24 cellular contexts compared by ENCODE assay signal in the genomic region with DNA sequence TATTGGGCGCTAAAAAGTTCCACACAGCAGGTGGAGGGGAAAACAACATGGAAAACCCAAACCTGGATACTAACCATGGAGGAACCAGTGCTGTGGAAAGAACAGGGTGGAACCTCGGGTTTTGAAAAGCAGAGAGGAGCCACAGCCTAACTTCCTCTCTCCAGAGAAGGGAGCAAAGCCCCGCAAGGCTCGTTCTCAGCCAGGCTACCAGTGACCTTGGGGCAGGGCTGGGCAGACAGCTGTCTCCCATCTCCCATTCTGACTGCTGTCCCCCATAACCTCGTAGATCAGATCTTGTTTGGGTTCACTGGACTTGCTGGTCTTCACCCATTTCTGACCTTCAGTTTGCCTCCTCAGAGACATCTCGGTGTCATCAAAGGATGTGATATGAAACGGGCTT. TPM values are rescaled to one million over a fixed set of nuclear protein-coding genes. Genes with fewer than 3 reads are reported as not detected.
DNase-seq lines count a peak whose midpoint lies in the region; TF ChIP-seq lines count a peak whose summit lies in the region.
"Had no signal": no experiment of that assay in that cellular context is flagged by ENCODE, and none has a peak within 500 bp of the region (broad histone marks: within the 10 kb centered on the region; RNA-seq: fewer than 3 reads in every experiment).

No MANE protein-coding gene starts in this region.

- H3K27ac ChIP-seq in HEK293 (ENCODE audit: extremely low read depth, low read depth, low read length) = no peak overlapping the region
- H3K27ac ChIP-seq in coronary artery = no peak overlapping the region
- H3K27ac ChIP-seq in substantia nigra (ENCODE audit: low read depth, low read length, poor library complexity, severe bottlenecking) = peak overlapping the region; percentile 22
- no peak overlapping the region for H3K27ac ChIP-seq in RWPE1
- H3K27ac ChIP-seq: BLaER1 had no signal

- no peaks in the 10 kb centered on the region for H3K27me3 Mint-ChIP-seq in glutamatergic neuron (ENCODE audit: unreplicated experiment)
- H3K27me3 Mint-ChIP-seq: CD4-positive, CD25-positive, alpha-beta regulatory T cell had no signal

- no peaks in the 10 kb centered on the region for H3K9me3 ChIP-seq in HEK293 (ENCODE audit: control insufficient read depth, insufficient read depth, low read depth, low read length)
- H3K9me3 ChIP-seq: BE2C had no signal

- no peak overlapping the region for H3K4me3 ChIP-seq in HEK293 (ENCODE audit: low read depth, low read length)
- H3K4me3 ChIP-seq in coronary artery = no peak overlapping the region
- H3K4me3 ChIP-seq: BLaER1, GM12878 had no signal

- peaks cover 5% of the 10 kb centered on the region for H3K36me3 Mint-ChIP-seq in glutamatergic neuron (ENCODE audit: unreplicated experiment)
- H3K36me3 Mint-ChIP-seq: CD14-positive monocyte; CD4-positive, alpha-beta memory T cell; CD4-positive, CD25-positive, alpha-beta regulatory T cell; CD8-positive, alpha-beta memory T cell had no signal

- CTCF ChIA-PET in HEK293 (lab: Yijun Ruan, JAX) = interaction anchor here (1.4 kb wide), 1 partner anchor 38 kb away, joined by 3 read pairs; no protein-coding TSS in a partner anchor
- CTCF ChIA-PET in RWPE1 (lab: Yijun Ruan, JAX) = no interaction called here

- H3K9me3 Mint-ChIP-seq in glutamatergic neuron (ENCODE audit: unreplicated experiment) = peaks cover 4% of the 10 kb centered on the region

- no peak for TF ChIP-seq CTCF in HEK293 (tag by site-specific recombination; IDR thresholded peaks at IDR 0.05)
- TF ChIP-seq CTCF in coronary artery (IDR thresholded peaks at IDR 0.05) = no peak
- no peak for TF ChIP-seq CTCF in glutamatergic neuron (IDR thresholded peaks at IDR 0.05; ENCODE audit: partially characterized antibody, unreplicated experiment)
- no peak for TF ChIP-seq CTCF in RWPE1 (conservative IDR thresholded peaks at IDR 0.05; ENCODE audit: low read depth)

- no peak overlapping the region for H3K27ac Mint-ChIP-seq in glutamatergic neuron (ENCODE audit: unreplicated experiment)
- H3K27ac Mint-ChIP-seq: CD14-positive monocyte; CD4-positive, alpha-beta memory T cell; CD4-positive, CD25-positive, alpha-beta regulatory T cell had no signal

- POLR2A ChIA-PET in HEK293 (lab: Yijun Ruan, JAX) = no interaction called here
- POLR2A ChIA-PET in RWPE1 (lab: Yijun Ruan, JAX; ENCODE audit: low non-redundant PET) = no interaction called here

- no peaks in the 10 kb centered on the region for H3K36me3 ChIP-seq in HEK293 (ENCODE audit: control insufficient read depth in 2 of 2, insufficient read depth in 1 of 2, low read length in 2 of 2)
- H3K36me3 ChIP-seq: BE2C, BLaER1 had no signal

- H3K4me3 Mint-ChIP-seq in glutamatergic neuron (ENCODE audit: unreplicated experiment) = no peak overlapping the region
- H3K4me3 Mint-ChIP-seq: CD14-positive monocyte; CD4-positive, alpha-beta memory T cell; CD4-positive, CD25-positive, alpha-beta regulatory T cell; CD8-positive, alpha-beta memory T cell had no signal

- H3K4me1 ChIP-seq in HEK293 (ENCODE audit: control insufficient read depth, insufficient read depth, low read length) = no peaks in the 10 kb centered on the region
- H3K4me1 ChIP-seq: BLaER1 had no signal

- H3K4me1 Mint-ChIP-seq in glutamatergic neuron (ENCODE audit: low read depth, unreplicated experiment) = no peaks in the 10 kb centered on the region
- H3K4me1 Mint-ChIP-seq: CD14-positive monocyte; CD4-positive, alpha-beta memory T cell; CD4-positive, CD25-positive, alpha-beta regulatory T cell; CD8-positive, alpha-beta memory T cell had no signal

- DNase-seq in coronary artery (ENCODE audit: low spot score) (peak; percentile 43), mesenteric fat pad (ENCODE audit: low spot score) (peak; percentile 85), substantia nigra (lab: John Stamatoyannopoulos, UW) (no peak), dermis blood vessel endothelial cell (no peak), glutamatergic neuron (no peak), RWPE1 (ENCODE audit: low spot score) (no peak), HCEC 1CT (no peak)
- DNase-seq: 8988T; ACHN; BE2C; C1 segment of cervical spinal cord; CD4-positive, alpha-beta memory T cell; CD4-positive, CD25-positive, alpha-beta regulatory T cell; CD8-positive, alpha-beta memory T cell; DMS 273 treated with DMSO at 0.1 percent for 48 hours; DMS153; DMS53; DND-41; EL; GDM1 had no signal

TF ChIP-seq in HEK293, 187 proteins besides CTCF, POLR2A, EP300 and RAD21:
- TF ChIP-seq ZNF677 (tag by site-specific recombination; IDR thresholded peaks at IDR 0.05) = peak; percentile 75
- TF ChIP-seq, protein P1, sequence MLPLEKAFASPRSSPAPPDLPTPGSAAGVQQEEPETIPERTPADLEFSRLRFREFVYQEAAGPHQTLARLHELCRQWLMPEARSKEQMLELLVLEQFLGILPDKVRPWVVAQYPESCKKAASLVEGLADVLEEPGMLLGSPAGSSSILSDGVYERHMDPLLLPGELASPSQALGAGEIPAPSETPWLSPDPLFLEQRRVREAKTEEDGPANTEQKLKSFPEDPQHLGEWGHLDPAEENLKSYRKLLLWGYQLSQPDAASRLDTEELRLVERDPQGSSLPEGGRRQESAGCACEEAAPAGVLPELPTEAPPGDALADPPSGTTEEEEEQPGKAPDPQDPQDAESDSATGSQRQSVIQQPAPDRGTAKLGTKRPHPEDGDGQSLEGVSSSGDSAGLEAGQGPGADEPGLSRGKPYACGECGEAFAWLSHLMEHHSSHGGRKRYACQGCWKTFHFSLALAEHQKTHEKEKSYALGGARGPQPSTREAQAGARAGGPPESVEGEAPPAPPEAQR (tag by site-specific recombination; IDR thresholded peaks at IDR 0.05) = no peak
- TF ChIP-seq OSR2 (tag by site-specific recombination; IDR thresholded peaks at IDR 0.05) = no peak

RNA-seq across cellular contexts. Expression of gene FGFR2, which starts 47.5 kb away (rescaled TPM):
- 1.4 TPM for total RNA-seq in mesenteric fat pad
- total RNA-seq in dermis blood vessel endothelial cell = 0.42 and 1.7 TPM in 2 replicates
- 7.4 TPM for total RNA-seq in glutamatergic neuron (ENCODE audit: unreplicated experiment)

Comparison
In these comparisons a context has a peak if more than half of its experiments do, and no peak if none do; other contexts are left out.
1. DNase-seq: peak in coronary artery (single experiment) and mesenteric fat pad (single experiment); none in substantia nigra (0 of 49), dermis blood vessel endothelial cell (single experiment), glutamatergic neuron (single experiment), RWPE1 (single experiment) and HCEC 1CT (single experiment).